Comparison of ENCODE assay signal across 24 cellular contexts in the genomic region with DNA sequence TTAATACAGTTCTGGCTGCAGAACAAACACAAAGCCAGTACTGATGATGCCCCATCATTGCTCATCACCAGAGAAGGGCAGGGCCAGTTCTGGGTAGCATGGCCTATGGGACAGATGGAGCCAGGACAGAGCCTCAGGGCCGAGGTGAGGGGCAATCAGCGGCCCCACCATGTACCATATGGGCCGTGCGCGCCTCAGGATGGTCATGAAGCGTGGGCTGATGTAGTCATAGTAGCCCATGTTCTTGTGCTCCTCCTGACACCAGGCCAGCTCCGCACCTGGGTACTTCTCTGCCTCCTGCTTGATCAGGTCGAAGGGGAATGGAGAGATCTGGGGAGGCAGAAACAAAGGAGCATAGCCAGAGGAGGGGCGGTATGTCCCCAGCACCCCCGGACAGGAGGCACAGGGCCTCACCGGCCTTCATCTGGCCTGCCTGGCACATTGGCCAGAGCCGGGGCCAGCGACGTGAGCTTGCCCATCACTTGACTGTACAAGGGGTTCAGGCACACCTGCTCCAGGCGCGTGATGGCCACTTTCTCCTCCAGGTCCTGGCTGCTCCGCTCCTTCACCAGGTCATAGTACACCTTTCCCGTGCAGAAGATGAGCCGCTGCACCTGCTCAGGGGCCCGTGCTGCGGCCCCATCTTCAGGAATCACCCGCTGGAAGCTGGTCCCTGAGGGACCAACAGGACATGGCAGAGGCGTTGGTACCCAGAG. TPM values are rescaled to one million over a fixed set of nuclear protein-coding genes. Genes with fewer than 3 reads are reported as not detected.
"Had no signal": no experiment of that assay in that cellular context is flagged by ENCODE, and none has a peak within 500 bp of the region (broad histone marks: within the 10 kb centered on the region; RNA-seq: fewer than 3 reads in every experiment).

No MANE protein-coding gene starts in this region.

- H3K9ac ChIP-seq: parathyroid adenoma had no signal

- H3K4me3 ChIP-seq: dorsolateral prefrontal cortex, gastrocnemius medialis, prostate gland, spleen had no signal

- ATAC-seq: esophagus mucosa, gastrocnemius medialis, left lobe of liver, sciatic nerve had no signal

- H3K36me3 ChIP-seq: gastrocnemius medialis, prostate gland, spleen had no signal

- DNase-seq: cortex of kidney; effector CD8-positive, alpha-beta T cell; gastrocnemius medialis; islet precursor cell; midbrain; naive B cell; occipital lobe; spleen; stimulated activated CD4-positive, alpha-beta T cell treated with anti-CD3 and anti-CD28 coated beads, Interleukin-15, amount 100 ng/mL, for 24 hours; stimulated activated CD4-positive, alpha-beta T cell treated with anti-CD3 and anti-CD28 coated beads, Interleukin-1b, Interleukin-23, amount 100 ng/mL, for 48 hours; stimulated activated CD4-positive, alpha-beta T cell treated with anti-CD3 and anti-CD28 coated beads, Interleukin-4, amount 100 ng/mL, for 4 hours; stimulated activated naive CD4-positive, alpha-beta T cell; trophoblast cell had no signal

- H3K27ac ChIP-seq: dorsolateral prefrontal cortex, gastrocnemius medialis, parathyroid adenoma, prostate gland, spleen had no signal

- H3K4me1 ChIP-seq: gastrocnemius medialis, parathyroid adenoma, prostate gland, spleen had no signal

- H3K27me3 ChIP-seq: dorsolateral prefrontal cortex, gastrocnemius medialis, spleen had no signal

- H3K9me3 ChIP-seq: gastrocnemius medialis, prostate gland, spleen had no signal

RNA-seq across cellular contexts. Expression of a gene that starts 26.1 kb away (rescaled TPM):
- total RNA-seq: sciatic nerve had no signal

RNA-seq across cellular contexts. Expression of a gene that starts 56.6 kb away (rescaled TPM):
- total RNA-seq: esophagus mucosa, fibroblast of villous mesenchyme, gastrocnemius medialis, left lobe of liver, lower leg skin, occipital lobe, renal cortical epithelial cell, sciatic nerve, skeletal muscle tissue, spleen, urinary bladder had no signal
- polyA plus RNA-seq: spleen, urinary bladder had no signal
